Comparison of ENCODE assay signal across 16 cellular contexts in genomic region chr20:7379621-7380220, GRCh38.
"Had no signal": no experiment of that assay in that cellular context is flagged by ENCODE, and none has a peak within 500 bp of the region (broad histone marks: within the 10 kb centered on the region; RNA-seq: fewer than 3 reads in every experiment).

No MANE protein-coding gene starts in this region.

- H3K36me3 ChIP-seq: left ventricle myocardium inferior, sigmoid colon, spleen, thoracic aorta, upper lobe of right lung had no signal

- H3K27ac ChIP-seq: hepatocyte, left ventricle myocardium inferior, parathyroid adenoma, sigmoid colon, spleen, thoracic aorta, upper lobe of right lung had no signal

- H3K27me3 ChIP-seq: hepatocyte, sigmoid colon, spleen, upper lobe of right lung had no signal

- H3K4me3 ChIP-seq: hepatocyte, left ventricle myocardium inferior, mucosa of descending colon, sigmoid colon, spleen, thoracic aorta, upper lobe of right lung had no signal

- ATAC-seq: mucosa of descending colon; naive thymus-derived CD4-positive, alpha-beta T cell; T-helper 17 cell; upper lobe of right lung had no signal

- H3K9me3 ChIP-seq: mucosa of descending colon, sigmoid colon, thoracic aorta, upper lobe of right lung had no signal

- FAIRE-seq: TTC549 had no signal

- H3K4me1 ChIP-seq: left ventricle myocardium inferior, parathyroid adenoma, sigmoid colon, spleen, upper lobe of right lung had no signal

- DNase-seq: activated CD4-positive, alpha-beta T cell treated with anti-CD3 and anti-CD28 coated beads, Interleukin-2, amount 10 ng/mL, durations not matched to agents 24 days and 14 days; activated CD4-positive, CD25-positive, alpha-beta regulatory T cell; activated gamma-delta T cell treated with Interleukin-2 at 50 U/mL for 16 hours; amniotic stem cell; dermis blood vessel endothelial cell; left ventricle myocardium inferior; mucosa of descending colon; naive thymus-derived CD4-positive, alpha-beta T cell; sigmoid colon; spleen; T-helper 17 cell; upper lobe of right lung had no signal
